Comparison of ENCODE assay signal across 29 cellular contexts in genomic region chr16:15578824-15579223, GRCh38.
"Had no signal": no experiment of that assay in that cellular context is flagged by ENCODE, and none has a peak within 500 bp of the region (broad histone marks: within the 10 kb centered on the region; RNA-seq: fewer than 3 reads in every experiment).

No MANE protein-coding gene starts in this region.

- ATAC-seq: left colon; left lung; lower lobe of right lung; naive thymus-derived CD8-positive, alpha-beta T cell; pancreas; right cardiac atrium; stimulated activated naive B cell treated with anti-CD40 and anti-IgM and Interleukin-4, amounts not matched to agents 10 μg/mL and 1 μg/mL and 100 μg/mL, for 72 hours; upper lobe of right lung had no signal

- H3K4me2 ChIP-seq: smooth muscle cell had no signal

- H3K4me1 ChIP-seq: pancreas, sigmoid colon, testis, thyroid gland had no signal

- H3K9me3 ChIP-seq: left lung, lower lobe of right lung, pancreas, prostate gland, sigmoid colon, stomach, testis, thyroid gland, transverse colon, upper lobe of right lung had no signal

- H3K4me3 ChIP-seq: left lung, lower lobe of right lung, pancreas, prostate gland, sigmoid colon, smooth muscle cell, stomach, testis, thyroid gland, transverse colon, upper lobe of right lung had no signal

- DNase-seq: head of caudate nucleus; hypothalamus; immature natural killer cell; kidney; left lung; lower lobe of right lung; mesendoderm; naive thymus-derived CD8-positive, alpha-beta T cell; nucleus accumbens; pancreas; posterior cingulate gyrus; retina; right cardiac atrium; sigmoid colon; stimulated activated CD4-positive, alpha-beta T cell treated with anti-CD3 and anti-CD28 coated beads, Interleukin-1b, Interleukin-23, amount 100 ng/mL, for 48 hours; stimulated activated CD4-positive, alpha-beta T cell treated with anti-CD3 and anti-CD28 coated beads, Interleukin-2, amount 100 ng/mL, for 48 hours; stimulated activated CD4-positive, alpha-beta T cell treated with anti-CD3 and anti-CD28 coated beads, Interleukin-4, amount 100 ng/mL, for 4 hours; stimulated activated CD8-positive, alpha-beta memory T cell treated with anti-CD3 and anti-CD28 coated beads, Interleukin-4, amount 100 ng/mL, for 48 hours; stimulated activated naive B cell treated with anti-CD40 and anti-IgM and Interleukin-4, amounts not matched to agents 10 μg/mL and 1 μg/mL and 100 μg/mL, for 72 hours; stomach; testis; thyroid gland; transverse colon; upper lobe of right lung had no signal

- H3K36me3 ChIP-seq: left lung, pancreas, prostate gland, transverse colon had no signal

- H3K27ac ChIP-seq: left lung, lower lobe of right lung, pancreas, sigmoid colon, stomach, testis, thyroid gland, upper lobe of right lung had no signal

- FAIRE-seq: islet of Langerhans, kidney, pancreas, urothelium cell line had no signal

- H3K27me3 ChIP-seq: left lung, pancreas, sigmoid colon, stomach, testis, thyroid gland, transverse colon, upper lobe of right lung had no signal
